In the genomic region with DNA sequence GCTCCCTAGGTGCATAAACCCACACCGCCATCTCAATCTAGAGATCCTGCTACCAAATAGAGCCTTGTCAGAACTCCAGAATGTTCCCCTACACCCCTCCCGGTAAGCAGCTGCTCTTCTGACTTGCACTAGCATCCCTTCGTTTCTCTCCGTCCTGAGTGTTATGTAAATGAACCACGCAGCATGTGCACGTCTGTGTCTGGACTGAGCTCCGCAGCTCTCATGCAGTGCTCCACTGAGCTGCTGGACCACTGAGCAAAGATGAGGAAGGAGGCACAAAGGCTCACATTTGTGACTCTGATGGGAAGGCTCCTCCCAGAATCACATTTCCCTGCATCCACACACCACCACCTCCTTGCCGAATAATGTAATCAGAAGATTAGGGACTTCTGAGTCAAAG, we compare ENCODE assay signal across 26 cellular contexts.
"Had no signal": no experiment of that assay in that cellular context is flagged by ENCODE, and none has a peak within 500 bp of the region (broad histone marks: within the 10 kb centered on the region; RNA-seq: fewer than 3 reads in every experiment).

No MANE protein-coding gene starts in this region.

- H3K9me3 Mint-ChIP-seq: activated CD8-positive, alpha-beta T cell treated with anti-CD3 and anti-CD28 coated beads for 36 hours; activated naive CD4-positive, alpha-beta T cell treated with anti-CD3 and anti-CD28 coated beads, Interleukin-2, amount 10 ng/mL, durations not matched to agents 7 days and 5 days; activated naive CD8-positive, alpha-beta T cell treated with anti-CD3 and anti-CD28 coated beads, Interleukin-2, amount 10 ng/mL, durations not matched to agents 7 days and 5 days; activated T-cell treated with anti-CD3 and anti-CD28 coated beads, Interleukin-2, amount 50 U/mL, for 72 hours; activated T-helper 2 cell treated with anti-CD3 and anti-CD28 coated beads, Interferon-gamma antibody, Interleukin-2, Interleukin-4, amounts not matched to agents 10 μg/mL and 5 μg/mL and 100 μg/mL, durations not matched to agents 14 hours and 24 hours and 36 hours; T-cell had no signal

- H3K27ac Mint-ChIP-seq: activated CD8-positive, alpha-beta T cell treated with anti-CD3 and anti-CD28 coated beads for 36 hours; activated naive CD4-positive, alpha-beta T cell treated with anti-CD3 and anti-CD28 coated beads, Interleukin-2, amount 10 ng/mL, durations not matched to agents 7 days and 5 days; activated naive CD8-positive, alpha-beta T cell treated with anti-CD3 and anti-CD28 coated beads, Interleukin-2, amount 10 ng/mL, durations not matched to agents 7 days and 5 days; activated T-cell treated with anti-CD3 and anti-CD28 coated beads, Interleukin-2, amount 50 U/mL, for 72 hours; activated T-helper 2 cell treated with anti-CD3 and anti-CD28 coated beads, Interferon-gamma antibody, Interleukin-2, Interleukin-4, amounts not matched to agents 10 μg/mL and 5 μg/mL and 100 μg/mL, durations not matched to agents 14 hours and 24 hours and 36 hours; T-cell had no signal

- DNase-seq: activated CD4-positive, alpha-beta T cell treated with anti-CD3 and anti-CD28 coated beads for 4 hours; activated CD8-positive, alpha-beta memory T cell treated with anti-CD3 and anti-CD28 coated beads, Interleukin-2, amount 50 U/mL, for 4 hours; activated CD8-positive, alpha-beta T cell treated with anti-CD3 and anti-CD28 coated beads for 36 hours; activated gamma-delta T cell treated with Interleukin-2 at 50 U/mL for 16 hours; activated naive CD4-positive, alpha-beta T cell treated with anti-CD3 and anti-CD28 coated beads, Interleukin-2, amount 10 ng/mL, durations not matched to agents 7 days and 5 days; activated naive CD8-positive, alpha-beta T cell treated with anti-CD3 and anti-CD28 coated beads, Interleukin-2, amount 10 ng/mL, durations not matched to agents 7 days and 5 days; activated T-cell treated with anti-CD3 and anti-CD28 coated beads, Interleukin-2, amount 50 U/mL, for 72 hours; adrenal gland; aorta; central memory CD4-positive, alpha-beta T cell; Karpas-422; MM.1S; NCI-H1105 treated with DMSO at 0.1 percent for 48 hours; NCI-H1436 treated with DMSO at 0.1 percent for 48 hours; NCI-H187; NCI-H2081; NCI-H226; NCI-H526; NCI-H774; SIG-M5; T-cell; WERI-Rb-1 had no signal

- H3K4me3 ChIP-seq: adrenal gland, K562, SK-N-MC had no signal

- H3K4me1 ChIP-seq: adrenal gland had no signal

- H3K9me3 ChIP-seq: adrenal gland had no signal

- H3K36me3 ChIP-seq: adrenal gland, WERI-Rb-1 had no signal

- H3K27me3 ChIP-seq: adrenal gland had no signal

- H3K4me3 Mint-ChIP-seq: activated CD8-positive, alpha-beta T cell treated with anti-CD3 and anti-CD28 coated beads for 36 hours; activated naive CD4-positive, alpha-beta T cell treated with anti-CD3 and anti-CD28 coated beads, Interleukin-2, amount 10 ng/mL, durations not matched to agents 7 days and 5 days; activated naive CD8-positive, alpha-beta T cell treated with anti-CD3 and anti-CD28 coated beads, Interleukin-2, amount 10 ng/mL, durations not matched to agents 7 days and 5 days; activated T-cell treated with anti-CD3 and anti-CD28 coated beads, Interleukin-2, amount 50 U/mL, for 72 hours; T-cell had no signal

- H3K27me3 Mint-ChIP-seq: activated CD8-positive, alpha-beta T cell treated with anti-CD3 and anti-CD28 coated beads for 36 hours; activated naive CD8-positive, alpha-beta T cell treated with anti-CD3 and anti-CD28 coated beads, Interleukin-2, amount 10 ng/mL, durations not matched to agents 7 days and 5 days had no signal

- H3K27ac ChIP-seq: adrenal gland, SK-N-MC, WERI-Rb-1 had no signal

- H3K4me1 Mint-ChIP-seq: activated naive CD4-positive, alpha-beta T cell treated with anti-CD3 and anti-CD28 coated beads, Interleukin-2, amount 10 ng/mL, durations not matched to agents 7 days and 5 days; activated naive CD8-positive, alpha-beta T cell treated with anti-CD3 and anti-CD28 coated beads, Interleukin-2, amount 10 ng/mL, durations not matched to agents 7 days and 5 days; T-cell had no signal

- H3K36me3 Mint-ChIP-seq: activated naive CD4-positive, alpha-beta T cell treated with anti-CD3 and anti-CD28 coated beads, Interleukin-2, amount 10 ng/mL, durations not matched to agents 7 days and 5 days; activated naive CD8-positive, alpha-beta T cell treated with anti-CD3 and anti-CD28 coated beads, Interleukin-2, amount 10 ng/mL, durations not matched to agents 7 days and 5 days; T-cell had no signal

- ATAC-seq: activated CD4-positive, CD25-positive, alpha-beta regulatory T cell treated with anti-CD3 and anti-CD28 coated beads, Interleukin-2, amount 50 U/mL, for 24 hours; activated CD8-positive, alpha-beta T cell treated with anti-CD3 and anti-CD28 coated beads for 36 hours; activated T-cell treated with anti-CD3 and anti-CD28 coated beads, Interleukin-2, amount 50 U/mL, for 72 hours; K562; T-cell had no signal
